ENCODE assay signal across 8 cellular contexts in the genomic region with DNA sequence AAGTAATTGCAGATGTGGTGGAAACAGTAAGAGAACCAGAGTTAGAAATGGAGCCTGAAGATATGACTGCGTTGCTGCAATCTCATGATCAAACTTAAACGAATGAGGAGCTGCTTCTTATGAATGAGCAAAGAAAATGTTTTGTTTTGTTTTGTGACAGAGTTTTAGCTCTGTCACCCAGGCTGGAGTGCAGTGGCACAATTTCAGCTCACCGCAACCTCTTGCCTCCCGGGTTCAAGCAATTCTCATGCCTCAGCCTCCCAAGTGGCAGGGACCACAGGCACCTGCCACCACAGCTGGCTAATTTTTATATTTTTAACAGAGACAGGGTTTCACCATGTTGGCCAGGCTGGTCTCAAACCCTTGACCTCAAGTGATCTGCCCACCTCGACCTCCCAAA.
"Had no signal": no experiment of that assay in that cellular context is flagged by ENCODE, and none has a peak within 500 bp of the region (broad histone marks: within the 10 kb centered on the region; RNA-seq: fewer than 3 reads in every experiment).

No MANE protein-coding gene starts in this region.

- ATAC-seq: GM12878 had no signal

- FAIRE-seq: G401.6, GM12878, GM12891, GM12892, GM18507, GM19239 had no signal

- H3K4me3 ChIP-seq: GM12878 had no signal

- DNase-seq: GDM1, GF-D8 had no signal
